ENCODE assay signal across 1 cellular context in the genomic region with DNA sequence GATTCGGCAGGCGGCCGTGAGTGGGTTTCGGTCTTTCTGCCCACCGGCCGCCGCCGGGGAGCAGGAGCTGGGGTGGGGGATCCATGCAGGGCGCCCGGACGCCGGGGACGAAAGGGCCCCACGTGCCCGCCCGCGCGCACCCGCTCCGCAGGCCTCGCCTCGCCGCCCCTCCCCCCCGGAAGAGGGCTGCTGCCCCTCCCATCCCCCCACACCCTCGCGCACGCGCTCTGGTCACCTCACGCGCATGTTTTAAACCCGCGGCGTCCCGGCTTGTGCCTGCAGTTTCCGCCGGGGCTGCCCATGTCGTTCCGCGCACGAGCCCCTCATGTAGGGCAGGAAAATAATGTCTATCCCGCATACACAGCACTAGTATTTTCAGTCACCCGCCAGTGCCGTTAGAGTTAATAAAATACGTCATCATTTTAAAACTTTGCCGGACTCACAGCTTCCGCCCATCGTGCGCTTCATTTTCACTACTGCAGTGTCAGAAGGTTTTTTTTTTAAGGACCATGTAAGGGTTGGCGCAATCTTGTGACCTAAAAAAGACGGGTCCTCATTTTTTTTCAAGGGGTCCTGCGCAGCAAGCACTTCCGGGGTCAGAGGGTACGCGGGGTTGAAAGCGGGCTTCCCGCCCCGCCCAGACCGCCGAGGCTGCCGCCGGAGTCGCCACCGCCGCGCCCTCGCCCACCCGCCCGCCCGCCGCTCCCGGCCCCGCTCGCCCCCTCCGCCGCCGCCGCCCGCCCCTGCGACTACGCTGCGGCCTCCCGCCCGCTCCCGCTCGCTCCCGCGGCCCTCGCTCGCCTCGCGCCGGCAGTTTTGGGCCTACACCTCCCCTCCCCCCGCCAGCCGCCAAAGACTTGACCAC.
TF ChIP-seq lines count a peak whose summit lies in the region.

A gene (plus strand): TSS at position 640 of the 865 bp plus-strand sequence. CDS start 267 bp downstream, outside the sequence.

TF ChIP-seq in K562, 482 proteins besides CTCF, POLR2A, EP300 and RAD21 (continued from another document and continues in another):
- TF ChIP-seq POU5F1 (IDR thresholded peaks at IDR 0.05; ENCODE audit: borderline replicate concordance, low read depth, low read length, partially characterized antibody) = no peak
- TF ChIP-seq ZKSCAN8 (CRISPR knock-in tag; IDR thresholded peaks at IDR 0.05) = no peak; the same call in 1 of the 2 replicates
- TF ChIP-seq ZBTB7A (IDR thresholded peaks at IDR 0.05; ENCODE audit: borderline replicate concordance, control insufficient read depth, low read depth, low read length) = peak; percentile 96
- TF ChIP-seq NCOR1 (IDR thresholded peaks at IDR 0.05) = 0 out of 2 replicates have a peak, but pooled peaks have one; percentile 44
- no peak for TF ChIP-seq ZZZ3 (IDR thresholded peaks at IDR 0.05)
- no peak for TF ChIP-seq THRAP3 (IDR thresholded peaks at IDR 0.05; ENCODE audit: borderline replicate concordance)
- no peak for TF ChIP-seq ZFP1 (CRISPR knock-in tag; IDR thresholded peaks at IDR 0.05)
- TF ChIP-seq MAFK (IDR thresholded peaks at IDR 0.05; ENCODE audit: low read length) = peak; percentile 46; the same call in 1 of the 2 replicates
- TF ChIP-seq ILF3 (IDR thresholded peaks at IDR 0.05; ENCODE audit: borderline replicate concordance) = no peak
- TF ChIP-seq, protein P1, sequence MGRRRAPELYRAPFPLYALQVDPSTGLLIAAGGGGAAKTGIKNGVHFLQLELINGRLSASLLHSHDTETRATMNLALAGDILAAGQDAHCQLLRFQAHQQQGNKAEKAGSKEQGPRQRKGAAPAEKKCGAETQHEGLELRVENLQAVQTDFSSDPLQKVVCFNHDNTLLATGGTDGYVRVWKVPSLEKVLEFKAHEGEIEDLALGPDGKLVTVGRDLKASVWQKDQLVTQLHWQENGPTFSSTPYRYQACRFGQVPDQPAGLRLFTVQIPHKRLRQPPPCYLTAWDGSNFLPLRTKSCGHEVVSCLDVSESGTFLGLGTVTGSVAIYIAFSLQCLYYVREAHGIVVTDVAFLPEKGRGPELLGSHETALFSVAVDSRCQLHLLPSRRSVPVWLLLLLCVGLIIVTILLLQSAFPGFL (CRISPR knock-in tag; IDR thresholded peaks at IDR 0.05) = 0 out of 2 replicates have a peak, but pooled peaks have one; percentile 84
- TF ChIP-seq ZNF589 (CRISPR knock-in tag; IDR thresholded peaks at IDR 0.05; ENCODE audit: low read depth) = peak; percentile 88; the same call in 1 of the 2 replicates
- TF ChIP-seq ETV6 (IDR thresholded peaks at IDR 0.05; ENCODE audit: borderline replicate concordance in 1 of 2, low read depth in 2 of 2, low read length in 1 of 2) = no peak
- TF ChIP-seq ETV6 (CRISPR knock-in tag; IDR thresholded peaks at IDR 0.05; ENCODE audit: borderline replicate concordance) = no peak
- TF ChIP-seq CBX2 (IDR thresholded peaks at IDR 0.05; ENCODE audit: insufficient read depth, low read length, poor library complexity, severe bottlenecking) = no peak
- no peak; the same call in none of the 2 replicates for TF ChIP-seq NFRKB (IDR thresholded peaks at IDR 0.05; ENCODE audit: low read depth)
- TF ChIP-seq JUN (IDR thresholded peaks at IDR 0.05; ENCODE audit: borderline replicate concordance, low read depth, low read length) = peak; percentile 49; the same call in 1 of the 2 replicates
- TF ChIP-seq JUN (CRISPR knock-in tag; IDR thresholded peaks at IDR 0.05; ENCODE audit: borderline replicate concordance) = no peak
- no peak for TF ChIP-seq CEBPG (CRISPR knock-in tag; IDR thresholded peaks at IDR 0.05)
- peak; percentile 40 to 62; a peak in 1 of 4 replicates for TF ChIP-seq CEBPG (tag; conservative IDR thresholded peaks at IDR 0.05 in 1 of 2, IDR thresholded peaks at IDR 0.05 in 1 of 2)
- no peak for TF ChIP-seq KDM2B (CRISPR knock-in tag; IDR thresholded peaks at IDR 0.05)
- TF ChIP-seq, protein P2, sequence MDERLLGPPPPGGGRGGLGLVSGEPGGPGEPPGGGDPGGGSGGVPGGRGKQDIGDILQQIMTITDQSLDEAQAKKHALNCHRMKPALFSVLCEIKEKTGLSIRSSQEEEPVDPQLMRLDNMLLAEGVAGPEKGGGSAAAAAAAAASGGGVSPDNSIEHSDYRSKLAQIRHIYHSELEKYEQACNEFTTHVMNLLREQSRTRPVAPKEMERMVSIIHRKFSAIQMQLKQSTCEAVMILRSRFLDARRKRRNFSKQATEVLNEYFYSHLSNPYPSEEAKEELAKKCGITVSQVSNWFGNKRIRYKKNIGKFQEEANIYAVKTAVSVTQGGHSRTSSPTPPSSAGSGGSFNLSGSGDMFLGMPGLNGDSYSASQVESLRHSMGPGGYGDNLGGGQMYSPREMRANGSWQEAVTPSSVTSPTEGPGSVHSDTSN (CRISPR knock-in tag; IDR thresholded peaks at IDR 0.05; ENCODE audit: low read depth) = no peak
- TF ChIP-seq, protein P2 (tag; conservative IDR thresholded peaks at IDR 0.05; ENCODE audit: low read depth) = no peak
- TF ChIP-seq MYC (IDR thresholded peaks at IDR 0.05; ENCODE audit: low read depth, low read length) = peak; percentile 96
- TF ChIP-seq MYC (CRISPR knock-in tag; IDR thresholded peaks at IDR 0.05; ENCODE audit: borderline replicate concordance, low read depth) = peak; percentile 42; the same call in 1 of the 2 replicates
- TF ChIP-seq TRIM24 (IDR thresholded peaks at IDR 0.05) = no peak
- TF ChIP-seq EZH2 (IDR thresholded peaks at IDR 0.05; ENCODE audit: borderline replicate concordance, low read depth, low read length) = no peak
- TF ChIP-seq, protein P3, sequence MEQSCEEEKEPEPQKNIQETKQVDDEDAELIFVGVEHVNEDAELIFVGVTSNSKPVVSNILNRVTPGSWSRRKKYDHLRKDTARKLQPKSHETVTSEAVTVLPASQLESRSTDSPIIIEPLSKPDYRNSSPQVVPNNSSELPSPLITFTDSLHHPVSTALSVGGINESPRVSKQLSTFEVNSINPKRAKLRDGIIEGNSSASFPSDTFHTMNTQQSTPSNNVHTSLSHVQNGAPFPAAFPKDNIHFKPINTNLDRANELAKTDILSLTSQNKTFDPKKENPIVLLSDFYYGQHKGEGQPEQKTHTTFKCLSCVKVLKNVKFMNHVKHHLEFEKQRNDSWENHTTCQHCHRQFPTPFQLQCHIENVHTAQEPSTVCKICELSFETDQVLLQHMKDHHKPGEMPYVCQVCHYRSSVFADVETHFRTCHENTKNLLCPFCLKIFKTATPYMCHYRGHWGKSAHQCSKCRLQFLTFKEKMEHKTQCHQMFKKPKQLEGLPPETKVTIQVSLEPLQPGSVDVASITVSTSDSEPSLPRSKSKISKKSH (CRISPR knock-in tag; IDR thresholded peaks at IDR 0.05) = no peak
- TF ChIP-seq, protein P4, sequence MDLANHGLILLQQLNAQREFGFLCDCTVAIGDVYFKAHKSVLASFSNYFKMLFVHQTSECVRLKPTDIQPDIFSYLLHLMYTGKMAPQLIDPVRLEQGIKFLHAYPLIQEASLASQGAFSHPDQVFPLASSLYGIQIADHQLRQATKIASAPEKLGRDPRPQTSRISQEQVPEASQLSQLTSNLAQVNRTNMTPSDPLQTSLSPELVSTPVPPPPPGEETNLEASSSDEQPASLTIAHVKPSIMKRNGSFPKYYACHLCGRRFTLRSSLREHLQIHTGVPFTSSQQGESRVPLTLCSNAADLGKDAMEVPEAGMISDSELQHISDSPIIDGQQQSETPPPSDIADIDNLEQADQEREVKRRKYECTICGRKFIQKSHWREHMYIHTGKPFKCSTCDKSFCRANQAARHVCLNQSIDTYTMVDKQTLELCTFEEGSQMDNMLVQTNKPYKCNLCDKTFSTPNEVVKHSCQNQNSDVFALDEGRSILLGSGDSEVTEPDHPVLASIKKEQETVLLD (IDR thresholded peaks at IDR 0.05) = peak; percentile 88
- no peak for TF ChIP-seq MCM7 (IDR thresholded peaks at IDR 0.05)
- TF ChIP-seq ZBTB8A (IDR thresholded peaks at IDR 0.05; ENCODE audit: partially characterized antibody) = no peak
- TF ChIP-seq PCBP2 (IDR thresholded peaks at IDR 0.05; ENCODE audit: low read depth, low read length, poor library complexity, severe bottlenecking) = peak; percentile 70
- TF ChIP-seq, protein P5, sequence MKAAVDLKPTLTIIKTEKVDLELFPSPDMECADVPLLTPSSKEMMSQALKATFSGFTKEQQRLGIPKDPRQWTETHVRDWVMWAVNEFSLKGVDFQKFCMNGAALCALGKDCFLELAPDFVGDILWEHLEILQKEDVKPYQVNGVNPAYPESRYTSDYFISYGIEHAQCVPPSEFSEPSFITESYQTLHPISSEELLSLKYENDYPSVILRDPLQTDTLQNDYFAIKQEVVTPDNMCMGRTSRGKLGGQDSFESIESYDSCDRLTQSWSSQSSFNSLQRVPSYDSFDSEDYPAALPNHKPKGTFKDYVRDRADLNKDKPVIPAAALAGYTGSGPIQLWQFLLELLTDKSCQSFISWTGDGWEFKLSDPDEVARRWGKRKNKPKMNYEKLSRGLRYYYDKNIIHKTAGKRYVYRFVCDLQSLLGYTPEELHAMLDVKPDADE (conservative IDR thresholded peaks at IDR 0.05; ENCODE audit: control insufficient read depth, low read depth, low read length) = peak; percentile 88; the same call in 1 of the 2 replicates
- TF ChIP-seq SREBF1 (IDR thresholded peaks at IDR 0.05; ENCODE audit: borderline replicate concordance, low read depth, low read length) = no peak
- TF ChIP-seq ZNF354B (CRISPR knock-in tag; IDR thresholded peaks at IDR 0.05) = no peak
- TF ChIP-seq HSF4 (CRISPR knock-in tag; IDR thresholded peaks at IDR 0.05; ENCODE audit: borderline replicate concordance) = no peak
- no peak for TF ChIP-seq ZNF140 (CRISPR knock-in tag; IDR thresholded peaks at IDR 0.05)
- TF ChIP-seq ZNF41 (CRISPR knock-in tag; conservative IDR thresholded peaks at IDR 0.05) = 0 out of 2 replicates have a peak, but pooled peaks have one; percentile 9
- no peak for TF ChIP-seq ZNF695 (CRISPR knock-in tag; IDR thresholded peaks at IDR 0.05)
- TF ChIP-seq GABPB2 (CRISPR knock-in tag; conservative IDR thresholded peaks at IDR 0.05) = no peak
- TF ChIP-seq ZNF445 (CRISPR knock-in tag; IDR thresholded peaks at IDR 0.05; ENCODE audit: low read depth) = no peak
- TF ChIP-seq PHF20 (IDR thresholded peaks at IDR 0.05; ENCODE audit: partially characterized antibody) = no peak
- TF ChIP-seq BMI1 (IDR thresholded peaks at IDR 0.05; ENCODE audit: low read length) = no peak
- TF ChIP-seq, protein P6, sequence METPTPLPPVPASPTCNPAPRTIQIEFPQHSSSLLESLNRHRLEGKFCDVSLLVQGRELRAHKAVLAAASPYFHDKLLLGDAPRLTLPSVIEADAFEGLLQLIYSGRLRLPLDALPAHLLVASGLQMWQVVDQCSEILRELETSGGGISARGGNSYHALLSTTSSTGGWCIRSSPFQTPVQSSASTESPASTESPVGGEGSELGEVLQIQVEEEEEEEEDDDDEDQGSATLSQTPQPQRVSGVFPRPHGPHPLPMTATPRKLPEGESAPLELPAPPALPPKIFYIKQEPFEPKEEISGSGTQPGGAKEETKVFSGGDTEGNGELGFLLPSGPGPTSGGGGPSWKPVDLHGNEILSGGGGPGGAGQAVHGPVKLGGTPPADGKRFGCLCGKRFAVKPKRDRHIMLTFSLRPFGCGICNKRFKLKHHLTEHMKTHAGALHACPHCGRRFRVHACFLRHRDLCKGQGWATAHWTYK (CRISPR knock-in tag; IDR thresholded peaks at IDR 0.05) = no peak
- TF ChIP-seq MEF2D (tag; conservative IDR thresholded peaks at IDR 0.05; ENCODE audit: low read depth) = no peak
- TF ChIP-seq, protein P7, sequence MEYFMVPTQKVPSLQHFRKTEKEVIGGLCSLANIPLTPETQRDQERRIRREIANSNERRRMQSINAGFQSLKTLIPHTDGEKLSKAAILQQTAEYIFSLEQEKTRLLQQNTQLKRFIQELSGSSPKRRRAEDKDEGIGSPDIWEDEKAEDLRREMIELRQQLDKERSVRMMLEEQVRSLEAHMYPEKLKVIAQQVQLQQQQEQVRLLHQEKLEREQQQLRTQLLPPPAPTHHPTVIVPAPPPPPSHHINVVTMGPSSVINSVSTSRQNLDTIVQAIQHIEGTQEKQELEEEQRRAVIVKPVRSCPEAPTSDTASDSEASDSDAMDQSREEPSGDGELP (CRISPR knock-in tag; IDR thresholded peaks at IDR 0.05; ENCODE audit: borderline replicate concordance) = no peak; the same call in 1 of the 2 replicates
- TF ChIP-seq, protein P8, sequence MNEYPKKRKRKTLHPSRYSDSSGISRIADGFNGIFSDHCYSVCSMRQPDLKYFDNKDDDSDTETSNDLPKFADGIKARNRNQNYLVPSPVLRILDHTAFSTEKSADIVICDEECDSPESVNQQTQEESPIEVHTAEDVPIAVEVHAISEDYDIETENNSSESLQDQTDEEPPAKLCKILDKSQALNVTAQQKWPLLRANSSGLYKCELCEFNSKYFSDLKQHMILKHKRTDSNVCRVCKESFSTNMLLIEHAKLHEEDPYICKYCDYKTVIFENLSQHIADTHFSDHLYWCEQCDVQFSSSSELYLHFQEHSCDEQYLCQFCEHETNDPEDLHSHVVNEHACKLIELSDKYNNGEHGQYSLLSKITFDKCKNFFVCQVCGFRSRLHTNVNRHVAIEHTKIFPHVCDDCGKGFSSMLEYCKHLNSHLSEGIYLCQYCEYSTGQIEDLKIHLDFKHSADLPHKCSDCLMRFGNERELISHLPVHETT (CRISPR knock-in tag; conservative IDR thresholded peaks at IDR 0.05 in 1 of 2, IDR thresholded peaks at IDR 0.05 in 1 of 2) = peak in 1 of 2 experiments; percentile 99; a peak in 2 of 4 replicates
